In genomic region chr2:20568501-20569463, GRCh38 we compare ENCODE assay signal across 11 cellular contexts.
DNase-seq lines count a peak whose midpoint lies in the region; ATAC-seq and TF ChIP-seq lines count a peak whose summit lies in the region.
"Had no signal": no experiment of that assay in that cellular context is flagged by ENCODE, and none has a peak within 500 bp of the region (broad histone marks: within the 10 kb centered on the region; RNA-seq: fewer than 3 reads in every experiment).

No MANE protein-coding gene starts in this region.

- H3K23ac ChIP-seq in mesendoderm (ENCODE audit: low read length): no peak overlapping the region

- no peaks in the 10 kb centered on the region for H3K9me3 Mint-ChIP-seq in activated CD4-positive, alpha-beta T cell treated with anti-CD3 and anti-CD28 coated beads, Interleukin-2, amount 10 ng/mL, durations not matched to agents 24 days and 14 days
- H3K9me3 Mint-ChIP-seq in endothelial cell (ENCODE audit: unreplicated experiment): no peaks in the 10 kb centered on the region
- H3K9me3 Mint-ChIP-seq: central memory CD8-positive, alpha-beta T cell; stimulated activated naive CD8-positive, alpha-beta T cell treated with anti-CD3 and anti-CD28 coated beads, Interleukin-15, Interleukin-2, amounts not matched to agents 100 ng/mL and 50 ng/mL, for 24 hours had no signal

- peak overlapping the region; percentile 43 for H3K27ac Mint-ChIP-seq in activated CD4-positive, alpha-beta T cell treated with anti-CD3 and anti-CD28 coated beads, Interleukin-2, amount 10 ng/mL, durations not matched to agents 24 days and 14 days
- peak overlapping the region; percentile 99 for H3K27ac Mint-ChIP-seq in endothelial cell (ENCODE audit: unreplicated experiment)
- H3K27ac Mint-ChIP-seq: stimulated activated naive CD8-positive, alpha-beta T cell treated with anti-CD3 and anti-CD28 coated beads, Interleukin-15, Interleukin-2, amounts not matched to agents 100 ng/mL and 50 ng/mL, for 24 hours had no signal

- H3K4me1 Mint-ChIP-seq in activated CD4-positive, alpha-beta T cell treated with anti-CD3 and anti-CD28 coated beads, Interleukin-2, amount 10 ng/mL, durations not matched to agents 24 days and 14 days: peaks cover 10% of the 10 kb centered on the region
- peaks cover 64% of the 10 kb centered on the region for H3K4me1 Mint-ChIP-seq in endothelial cell (ENCODE audit: unreplicated experiment)
- H3K4me1 Mint-ChIP-seq: central memory CD8-positive, alpha-beta T cell had no signal

- no peak overlapping the region for H4K8ac ChIP-seq in mesendoderm (ENCODE audit: low read depth, low read length)

- no peak overlapping the region for H4K5ac ChIP-seq in mesendoderm (ENCODE audit: low read length)

- H3K9ac ChIP-seq in mesendoderm (ENCODE audit: low read length): no peak overlapping the region

- no peak overlapping the region for H3K4me2 ChIP-seq in mesendoderm (ENCODE audit: low read length)

- peaks cover 7% of the 10 kb centered on the region for H3K4me1 ChIP-seq in mesendoderm (ENCODE audit: control insufficient read depth, low read depth, low read length)
- peaks cover 19 to 54% (median 32%) of the 10 kb centered on the region in 4 donors for H3K4me1 ChIP-seq in upper lobe of left lung

- no peak overlapping the region for H2BK15ac ChIP-seq in mesendoderm (replicated peaks; ENCODE audit: low read depth)

- H3K4me3 Mint-ChIP-seq in activated CD4-positive, alpha-beta T cell treated with anti-CD3 and anti-CD28 coated beads, Interleukin-2, amount 10 ng/mL, durations not matched to agents 24 days and 14 days: no peak overlapping the region
- no peak overlapping the region for H3K4me3 Mint-ChIP-seq in endothelial cell (ENCODE audit: unreplicated experiment)
- H3K4me3 Mint-ChIP-seq: central memory CD8-positive, alpha-beta T cell; stimulated activated naive CD8-positive, alpha-beta T cell treated with anti-CD3 and anti-CD28 coated beads, Interleukin-15, Interleukin-2, amounts not matched to agents 100 ng/mL and 50 ng/mL, for 24 hours had no signal

- H3K4me3 ChIP-seq in mesendoderm (ENCODE audit: low read length) (no peak overlapping the region), upper lobe of left lung (no peak overlapping the region)

- H3K9me3 ChIP-seq in upper lobe of left lung: no peaks in the 10 kb centered on the region

- no peak overlapping the region for H2BK5ac ChIP-seq in mesendoderm (ENCODE audit: low read length)

- WGBS in mesendoderm (ENCODE audit: extremely low coverage, insufficient coverage, low lambda C conversion rate): no CpG with 5 or more reads among the region's 13 CpGs
- 67 to 77% methylated on average over 10 to 13 of the region's 13 CpGs for WGBS in upper lobe of left lung, 2 donors

- TF ChIP-seq EP300 in upper lobe of left lung (IDR thresholded peaks at IDR 0.05): no peak

- H3K56ac ChIP-seq in mesendoderm (ENCODE audit: low read length): no peak overlapping the region

- H3K79me1 ChIP-seq in mesendoderm (ENCODE audit: low read length): no peaks in the 10 kb centered on the region

- intact Hi-C loops in activated CD4-positive, alpha-beta T cell treated with anti-CD3 and anti-CD28 coated beads, Interleukin-2, amount 10 ng/mL, durations not matched to agents 24 days and 14 days (cut with micrococcal nuclease): no loop called here

- no peak for TF ChIP-seq POLR2A in upper lobe of left lung (IDR thresholded peaks at IDR 0.05)

- no peak overlapping the region for H3K27ac ChIP-seq in mesendoderm (ENCODE audit: low read depth, low read length)
- H3K27ac ChIP-seq in upper lobe of left lung: peak overlapping the region; percentile 38 to 79 (median 50)
- H3K27ac ChIP-seq: 22Rv1 had no signal

- peak overlapping the region; percentile 1 for H2BK120ac ChIP-seq in mesendoderm (ENCODE audit: low read depth, low read length)

- no peaks in the 10 kb centered on the region for H3K27me3 ChIP-seq in mesendoderm (ENCODE audit: insufficient read depth, low read length, poor library complexity)
- no peaks in the 10 kb centered on the region for H3K27me3 ChIP-seq in upper lobe of left lung

- no peak for DNase-seq in activated CD4-positive, alpha-beta T cell treated with anti-CD3 and anti-CD28 coated beads, Interleukin-2, amount 10 ng/mL, durations not matched to agents 24 days and 14 days
- no peak for DNase-seq in activated CD4-positive, alpha-beta T cell treated with anti-CD3 and anti-CD28 coated beads, Interleukin-2, amount 50 U/mL, for 4 hours
- DNase-seq in endothelial cell (ENCODE audit: low spot score) (no peak), mesendoderm (no peak), upper lobe of left lung (no peak), NCI-H345 (lab: John Stamatoyannopoulos, UW) (no peak)

- H3K79me2 ChIP-seq in mesendoderm (ENCODE audit: control insufficient read depth, insufficient read depth, low read length): no peaks in the 10 kb centered on the region

- H3K27me3 Mint-ChIP-seq in activated CD4-positive, alpha-beta T cell treated with anti-CD3 and anti-CD28 coated beads, Interleukin-2, amount 10 ng/mL, durations not matched to agents 24 days and 14 days: peaks cover 3% of the 10 kb centered on the region
- H3K27me3 Mint-ChIP-seq in endothelial cell (ENCODE audit: unreplicated experiment): peaks cover 17% of the 10 kb centered on the region
- H3K27me3 Mint-ChIP-seq: stimulated activated naive CD8-positive, alpha-beta T cell treated with anti-CD3 and anti-CD28 coated beads, Interleukin-15, Interleukin-2, amounts not matched to agents 100 ng/mL and 50 ng/mL, for 24 hours had no signal

- no peaks in the 10 kb centered on the region for H3K36me3 ChIP-seq in mesendoderm (ENCODE audit: control insufficient read depth, insufficient read depth, low read length)
- H3K36me3 ChIP-seq in upper lobe of left lung: no peaks in the 10 kb centered on the region

- H3K4ac ChIP-seq in mesendoderm (ENCODE audit: low read depth, low read length): peak overlapping the region; percentile 89

- peak overlapping the region; percentile 23 for H3K18ac ChIP-seq in mesendoderm (ENCODE audit: low read length)

- no peak overlapping the region for H2AK5ac ChIP-seq in mesendoderm (ENCODE audit: low read length)

- no peaks in the 10 kb centered on the region for H3K36me3 Mint-ChIP-seq in activated CD4-positive, alpha-beta T cell treated with anti-CD3 and anti-CD28 coated beads, Interleukin-2, amount 10 ng/mL, durations not matched to agents 24 days and 14 days (ENCODE audit: low read depth)
- peaks cover 4% of the 10 kb centered on the region for H3K36me3 Mint-ChIP-seq in endothelial cell (ENCODE audit: low read depth, unreplicated experiment)

- TF ChIP-seq CTCF in endothelial cell (IDR thresholded peaks at IDR 0.05; ENCODE audit: unreplicated experiment) (no peak), upper lobe of left lung (IDR thresholded peaks at IDR 0.05) (no peak)

- ATAC-seq in upper lobe of left lung (ENCODE audit: low FRiP score in 2 of 2) (no peak), GM18517 (IDR thresholded peaks at IDR 0.05; ENCODE audit: unreplicated experiment) (no peak), GM21529 (IDR thresholded peaks at IDR 0.05; ENCODE audit: unreplicated experiment) (no peak)
